ENCODE assay signal across 13 cellular contexts in genomic region chr15:64466408-64467116, GRCh38. TPM values are rescaled to one million over a fixed set of nuclear protein-coding genes. Genes with fewer than 3 reads are reported as not detected.
DNase-seq lines count a peak whose midpoint lies in the region; ATAC-seq and TF ChIP-seq lines count a peak whose summit lies in the region.
"Had no signal": no experiment of that assay in that cellular context is flagged by ENCODE, and none has a peak within 500 bp of the region (broad histone marks: within the 10 kb centered on the region; RNA-seq: fewer than 3 reads in every experiment).

No MANE protein-coding gene starts in this region.

- no peak overlapping the region for H3K27ac ChIP-seq in CD4-positive, CD25-positive, alpha-beta regulatory T cell (ENCODE audit: insufficient read depth, low read length, poor library complexity, severe bottlenecking)
- peak overlapping the region in 1 of 2 donors; percentile 26 for H3K27ac ChIP-seq in lung (ENCODE audit: low read depth in 1 of 2, low read length in 1 of 2)
- H3K27ac ChIP-seq: esophagus muscularis mucosa, right atrium auricular region, SJSA1 had no signal

- no peak for TF ChIP-seq CTCF in lung (IDR thresholded peaks at IDR 0.05; ENCODE audit: control extremely low read depth, extremely low read depth)

- DNase-seq in CD4-positive, CD25-positive, alpha-beta regulatory T cell: no peak
- DNase-seq in H7: peak; percentile 22
- no peak for DNase-seq in activated T-helper 2 cell treated with anti-CD3 and anti-CD28 coated beads, Interferon-gamma antibody, Interleukin-2, Interleukin-4, amounts not matched to agents 10 μg/mL and 5 μg/mL and 100 μg/mL, durations not matched to agents 14 hours and 24 hours and 36 hours (ENCODE audit: low spot score)
- no peak for DNase-seq in lung (ENCODE audit: low spot score)
- DNase-seq in ureter (ENCODE audit: low spot score): no peak
- DNase-seq in NCI-H146 treated with DMSO at 0.1 percent for 48 hours (lab: John Stamatoyannopoulos, UW; ENCODE audit: unreplicated experiment): no peak
- DNase-seq in middle frontal gyrus (ENCODE audit: extremely low spot score, low spot score): no peak
- DNase-seq: activated CD4-positive, CD25-positive, alpha-beta regulatory T cell; NCI-H748 treated with DMSO at 0.1 percent for 48 hours had no signal

- H3K4me1 Mint-ChIP-seq in CD4-positive, CD25-positive, alpha-beta regulatory T cell: peaks cover 20 to 66% (median 53%) of the 10 kb centered on the region in 4 donors
- peaks cover 51% of the 10 kb centered on the region for H3K4me1 Mint-ChIP-seq in activated T-helper 2 cell treated with anti-CD3 and anti-CD28 coated beads, Interferon-gamma antibody, Interleukin-2, Interleukin-4, amounts not matched to agents 10 μg/mL and 5 μg/mL and 100 μg/mL, durations not matched to agents 14 hours and 24 hours and 36 hours (ENCODE audit: low read depth)

- intact Hi-C loops in activated T-helper 2 cell treated with anti-CD3 and anti-CD28 coated beads, Interferon-gamma antibody, Interleukin-2, Interleukin-4, amounts not matched to agents 10 μg/mL and 5 μg/mL and 100 μg/mL, durations not matched to agents 14 hours and 24 hours and 36 hours (cut with micrococcal nuclease): no loop called here

- no peak overlapping the region for H3K4me3 ChIP-seq in CD4-positive, CD25-positive, alpha-beta regulatory T cell (ENCODE audit: low read depth, low read length)
- H3K4me3 ChIP-seq in H7 (ENCODE audit: insufficient read depth, low read depth, low read length): no peak overlapping the region
- H3K4me3 ChIP-seq in lung: no peak overlapping the region
- H3K4me3 ChIP-seq: esophagus muscularis mucosa, right atrium auricular region, SJSA1 had no signal

- H3K27me3 Mint-ChIP-seq in CD4-positive, CD25-positive, alpha-beta regulatory T cell: no peaks in the 10 kb centered on the region
- no peaks in the 10 kb centered on the region for H3K27me3 Mint-ChIP-seq in activated T-helper 2 cell treated with anti-CD3 and anti-CD28 coated beads, Interferon-gamma antibody, Interleukin-2, Interleukin-4, amounts not matched to agents 10 μg/mL and 5 μg/mL and 100 μg/mL, durations not matched to agents 14 hours and 24 hours and 36 hours (ENCODE audit: low read depth)

- H3K36me3 ChIP-seq in CD4-positive, CD25-positive, alpha-beta regulatory T cell (ENCODE audit: control insufficient read depth, insufficient read depth, low read length): no peaks in the 10 kb centered on the region
- H3K36me3 ChIP-seq in H7 (replicated peaks; ENCODE audit: control insufficient read depth, insufficient read depth, low read length) (no peaks in the 10 kb centered on the region; the same call in 1 of the 2 replicates), lung (ENCODE audit: control insufficient read depth in 2 of 2, insufficient read depth in 2 of 2, low read length in 2 of 2) (peaks cover 0 to 1% of the 10 kb centered on the region in 2 donors)
- H3K36me3 ChIP-seq: right atrium auricular region had no signal

- H3K9me3 ChIP-seq in CD4-positive, CD25-positive, alpha-beta regulatory T cell (ENCODE audit: control insufficient read depth in 2 of 2, low read length in 2 of 2): no peaks in the 10 kb centered on the region
- no peaks in the 10 kb centered on the region for H3K9me3 ChIP-seq in lung (ENCODE audit: control insufficient read depth in 2 of 2, insufficient read depth in 1 of 2, low read length in 1 of 2)
- H3K9me3 ChIP-seq: esophagus muscularis mucosa, right atrium auricular region, SJSA1 had no signal

- H3K4me1 ChIP-seq in CD4-positive, CD25-positive, alpha-beta regulatory T cell (ENCODE audit: control insufficient read depth, insufficient read depth, low read length, poor library complexity, severe bottlenecking): peaks cover 31% of the 10 kb centered on the region
- H3K4me1 ChIP-seq in lung (ENCODE audit: control insufficient read depth in 2 of 2, insufficient read depth in 2 of 2, low read length in 2 of 2): peaks cover 10 to 28% of the 10 kb centered on the region in 2 donors

- H3K27me3 ChIP-seq in CD4-positive, CD25-positive, alpha-beta regulatory T cell (ENCODE audit: control insufficient read depth, insufficient read depth, low read length): no peaks in the 10 kb centered on the region
- H3K27me3 ChIP-seq in H7 (ENCODE audit: control insufficient read depth, insufficient read depth, low read length): no peaks in the 10 kb centered on the region
- no peaks in the 10 kb centered on the region for H3K27me3 ChIP-seq in lung (ENCODE audit: control insufficient read depth, insufficient read depth)
- H3K27me3 ChIP-seq: esophagus muscularis mucosa, right atrium auricular region, SJSA1 had no signal

- peaks cover 8% of the 10 kb centered on the region for H3K36me3 Mint-ChIP-seq in CD4-positive, CD25-positive, alpha-beta regulatory T cell
- peaks cover 50% of the 10 kb centered on the region for H3K36me3 Mint-ChIP-seq in activated T-helper 2 cell treated with anti-CD3 and anti-CD28 coated beads, Interferon-gamma antibody, Interleukin-2, Interleukin-4, amounts not matched to agents 10 μg/mL and 5 μg/mL and 100 μg/mL, durations not matched to agents 14 hours and 24 hours and 36 hours (ENCODE audit: low read depth)

- H3K4me3 Mint-ChIP-seq in CD4-positive, CD25-positive, alpha-beta regulatory T cell: peak overlapping the region in 1 of 4 donors; percentile 48
- H3K4me3 Mint-ChIP-seq in activated T-helper 2 cell treated with anti-CD3 and anti-CD28 coated beads, Interferon-gamma antibody, Interleukin-2, Interleukin-4, amounts not matched to agents 10 μg/mL and 5 μg/mL and 100 μg/mL, durations not matched to agents 14 hours and 24 hours and 36 hours (ENCODE audit: low read depth): no peak overlapping the region

- no peaks in the 10 kb centered on the region for H3K9me3 Mint-ChIP-seq in CD4-positive, CD25-positive, alpha-beta regulatory T cell
- no peaks in the 10 kb centered on the region for H3K9me3 Mint-ChIP-seq in activated T-helper 2 cell treated with anti-CD3 and anti-CD28 coated beads, Interferon-gamma antibody, Interleukin-2, Interleukin-4, amounts not matched to agents 10 μg/mL and 5 μg/mL and 100 μg/mL, durations not matched to agents 14 hours and 24 hours and 36 hours

- no peak for ATAC-seq in CD4-positive, CD25-positive, alpha-beta regulatory T cell (ENCODE audit: low read depth in 2 of 2)
- ATAC-seq in lung (ENCODE audit: insufficient read depth, low FRiP score): peak; percentile 49
- ATAC-seq in HG03354 (IDR thresholded peaks at IDR 0.05; ENCODE audit: poor library complexity, severe bottlenecking, unreplicated experiment): no peak

- 48 to 55% methylated on average over 4 of the region's 4 CpGs for WGBS in lung, 2 donors

- peak overlapping the region in 2 of 3 donors; percentile 55 to 61 for H3K27ac Mint-ChIP-seq in CD4-positive, CD25-positive, alpha-beta regulatory T cell
- H3K27ac Mint-ChIP-seq in activated T-helper 2 cell treated with anti-CD3 and anti-CD28 coated beads, Interferon-gamma antibody, Interleukin-2, Interleukin-4, amounts not matched to agents 10 μg/mL and 5 μg/mL and 100 μg/mL, durations not matched to agents 14 hours and 24 hours and 36 hours: peak overlapping the region; percentile 4

RNA-seq across cellular contexts. Expression of gene ZNF609, which starts 6.2 kb away (rescaled TPM):
- total RNA-seq in CD4-positive, CD25-positive, alpha-beta regulatory T cell: 39.0 TPM
- polyA plus RNA-seq in CD4-positive, CD25-positive, alpha-beta regulatory T cell: 1 to 10 TPM in 3 of 4 donors, under 1 TPM in 1; 0.64 to 2.6 (median 1.6) TPM
- 24.8 and 32.8 TPM in 2 replicates for total RNA-seq in H7 (2014; rRNA removed; shearing (Covaris generic))
- 50.9 and 60.2 TPM in 2 replicates for total RNA-seq in activated T-helper 2 cell treated with anti-CD3 and anti-CD28 coated beads, Interferon-gamma antibody, Interleukin-2, Interleukin-4, amounts not matched to agents 10 μg/mL and 5 μg/mL and 100 μg/mL, durations not matched to agents 14 hours and 24 hours and 36 hours
- total RNA-seq in lung (10 to 100 TPM; 34.3 to 54.2 TPM), ureter (55.1 TPM)
- polyA plus RNA-seq in lung: 1 to 10 TPM; 8.1 to 9.6 TPM
